9 cellular contexts compared by ENCODE assay signal in genomic region chr6:3749390-3749978, GRCh38. TPM values are rescaled to one million over a fixed set of nuclear protein-coding genes. Genes with fewer than 3 reads are reported as not detected.
DNase-seq lines count a peak whose midpoint lies in the region; ATAC-seq and TF ChIP-seq lines count a peak whose summit lies in the region.
"Had no signal": no experiment of that assay in that cellular context is flagged by ENCODE, and none has a peak within 500 bp of the region (broad histone marks: within the 10 kb centered on the region; RNA-seq: fewer than 3 reads in every experiment).

No MANE protein-coding gene starts in this region.

- no peaks in the 10 kb centered on the region for H3K36me3 ChIP-seq in ACC112 (ENCODE audit: insufficient read depth, low read length)
- peaks cover 0 to 6% of the 10 kb centered on the region in 2 donors for H3K36me3 ChIP-seq in duodenal mucosa (ENCODE audit: control insufficient read depth in 1 of 2, insufficient read depth in 2 of 2, low read length in 2 of 2)
- H3K36me3 ChIP-seq in naive thymus-derived CD4-positive, alpha-beta T cell (ENCODE audit: control insufficient read depth in 2 of 3, insufficient read depth in 3 of 3, low read length in 3 of 3) = no peaks in the 10 kb centered on the region
- no peaks in the 10 kb centered on the region for H3K36me3 ChIP-seq in A673 (ENCODE audit: insufficient read depth, low read length, poor library complexity, severe bottlenecking)

- H3K27me3 Mint-ChIP-seq in naive thymus-derived CD4-positive, alpha-beta T cell = peaks cover 38 to 60% (median 40%) of the 10 kb centered on the region in 5 donors

- TF ChIP-seq CTCF in A673 (conservative IDR thresholded peaks at IDR 0.05; ENCODE audit: low read depth, low read length) = no peak

- H3K9me3 ChIP-seq in duodenal mucosa (ENCODE audit: control insufficient read depth in 1 of 2, low read length in 2 of 2) (no peaks in the 10 kb centered on the region), A673 (ENCODE audit: low read depth, low read length, poor library complexity, severe bottlenecking) (no peaks in the 10 kb centered on the region)
- no peaks in the 10 kb centered on the region for H3K9me3 ChIP-seq in naive thymus-derived CD4-positive, alpha-beta T cell (ENCODE audit: control insufficient read depth in 2 of 3, low read length in 3 of 3)

- peaks cover 74% of the 10 kb centered on the region for H3K79me2 ChIP-seq in ACC112 (ENCODE audit: control insufficient read depth, insufficient read depth, low read length, unreplicated experiment)

- intact Hi-C loops in naive thymus-derived CD4-positive, alpha-beta T cell (cut with micrococcal nuclease) = no loop called here
- intact Hi-C loops in A673 (cut with micrococcal nuclease; ENCODE audit: unreplicated experiment) = loop anchor here (2.0 to 10.0 kb wide), 2 partner anchors 137 to 465 kb away; no protein-coding TSS in a partner anchor

- no peak overlapping the region for H3K27ac Mint-ChIP-seq in naive thymus-derived CD4-positive, alpha-beta T cell
- H3K27ac Mint-ChIP-seq: activated CD4-positive, alpha-beta T cell treated with anti-CD3 and anti-CD28 coated beads, Interleukin-2, amount 10 ng/mL, durations not matched to agents 7 days and 5 days had no signal

- peak overlapping the region in 9 of 10 donors; percentile 17 to 83 (median 61) for H3K4me3 Mint-ChIP-seq in naive thymus-derived CD4-positive, alpha-beta T cell

- H3K4me1 Mint-ChIP-seq in naive thymus-derived CD4-positive, alpha-beta T cell = peaks cover 0 to 6% (median 4%) of the 10 kb centered on the region in 7 donors

- H3K4me3 ChIP-seq in ACC112 (ENCODE audit: low read depth, low read length) (peak overlapping the region; percentile 98), duodenal mucosa (ENCODE audit: low read depth in 1 of 2, low read length in 2 of 2) (peak overlapping the region; percentile 72 to 78), A673 (ENCODE audit: low read depth, low read length, poor library complexity, severe bottlenecking) (no peak overlapping the region)
- H3K4me3 ChIP-seq in naive thymus-derived CD4-positive, alpha-beta T cell (ENCODE audit: low read length) = no peak overlapping the region

- no peak for ATAC-seq in naive thymus-derived CD4-positive, alpha-beta T cell
- no peak for ATAC-seq in HG02885 (IDR thresholded peaks at IDR 0.05; ENCODE audit: poor library complexity, unreplicated experiment)
- no peak for ATAC-seq in GM21515 (IDR thresholded peaks at IDR 0.05; ENCODE audit: unreplicated experiment)

- H3K36me3 Mint-ChIP-seq in naive thymus-derived CD4-positive, alpha-beta T cell = no peaks in the 10 kb centered on the region

- peaks cover 45% of the 10 kb centered on the region for H3K4me1 ChIP-seq in ACC112 (ENCODE audit: control insufficient read depth, insufficient read depth, low read length, unreplicated experiment)
- peaks cover 35 to 42% of the 10 kb centered on the region in 2 donors for H3K4me1 ChIP-seq in duodenal mucosa (ENCODE audit: control insufficient read depth in 1 of 2, insufficient read depth in 2 of 2, low read length in 2 of 2)
- H3K4me1 ChIP-seq in naive thymus-derived CD4-positive, alpha-beta T cell (ENCODE audit: control insufficient read depth in 2 of 2, insufficient read depth in 2 of 2, low read length in 2 of 2) = no peaks in the 10 kb centered on the region
- peaks cover 30% of the 10 kb centered on the region for H3K4me1 ChIP-seq in A673 (ENCODE audit: insufficient read depth, low read length, poor library complexity, severe bottlenecking)

- H3K9me3 Mint-ChIP-seq in naive thymus-derived CD4-positive, alpha-beta T cell = no peaks in the 10 kb centered on the region
- H3K9me3 Mint-ChIP-seq: activated CD4-positive, alpha-beta T cell treated with anti-CD3 and anti-CD28 coated beads, Interleukin-2, amount 10 ng/mL, durations not matched to agents 7 days and 5 days had no signal

- BruUV-seq in A673 (replicated peaks; lab: Mats Ljungman, UMichigan) = no TSS peak

- H3K9ac ChIP-seq in duodenal mucosa (ENCODE audit: low read depth in 1 of 2, low read length in 2 of 2) = peak overlapping the region; percentile 12 to 62

- CTCF ChIA-PET in naive thymus-derived CD4-positive, alpha-beta T cell (lab: Charles Lee) = interaction anchor here (0.6 to 3.3 kb wide), 5 partner anchors 183 to 261 kb away, joined by 3 to 15 read pairs (median 4); no protein-coding TSS in a partner anchor
- CTCF ChIA-PET in A673 (lab: Charles Lee) = interaction anchor here (0.5 to 2.9 kb wide), 8 partner anchors 99 to 243 kb away, joined by 3 to 20 read pairs (median 6); partner anchors contain the start of gene FAM50B

- peak; percentile 47 for DNase-seq in NCI-H146 (lab: John Stamatoyannopoulos, UW)
- DNase-seq in naive thymus-derived CD4-positive, alpha-beta T cell = no peak
- DNase-seq in AG08395 (ENCODE audit: low spot score) = no peak
- no peak for DNase-seq in A673 (ENCODE audit: low spot score)
- DNase-seq: activated CD4-positive, alpha-beta T cell treated with anti-CD3 and anti-CD28 coated beads, Interleukin-2, amount 10 ng/mL, durations not matched to agents 7 days and 5 days had no signal

- no peak overlapping the region for H2AFZ ChIP-seq in ACC112 (ENCODE audit: low read length, unreplicated experiment)

- H3K27me3 ChIP-seq in ACC112 (ENCODE audit: insufficient read depth, low read length) = no peaks in the 10 kb centered on the region
- H3K27me3 ChIP-seq in duodenal mucosa (ENCODE audit: control insufficient read depth in 1 of 2, insufficient read depth in 2 of 2, low read length in 2 of 2) = no peaks in the 10 kb centered on the region
- H3K27me3 ChIP-seq in naive thymus-derived CD4-positive, alpha-beta T cell (ENCODE audit: control insufficient read depth in 2 of 2, insufficient read depth in 2 of 2, low read length in 2 of 2) = peaks cover 7 to 9% of the 10 kb centered on the region in 2 donors
- H3K27me3 ChIP-seq in A673 (replicated peaks; ENCODE audit: insufficient read depth, low read depth, low read length, poor library complexity) = no peaks in the 10 kb centered on the region

- POLR2A ChIA-PET in naive thymus-derived CD4-positive, alpha-beta T cell (lab: Charles Lee) = interaction anchor here (0.5 kb wide), 1 partner anchor 623 kb away, joined by 4 read pairs; no protein-coding TSS in a partner anchor
- POLR2A ChIA-PET in A673 (lab: Charles Lee; ENCODE audit: low non-redundant PET) = no interaction called here

- H3K27ac ChIP-seq in ACC112 (ENCODE audit: low read depth, low read length) (peak overlapping the region; percentile 89), duodenal mucosa (ENCODE audit: low read depth, low read length) (peak overlapping the region; percentile 83), A673 (ENCODE audit: low read depth, low read length, poor library complexity, severe bottlenecking) (no peak overlapping the region)
- no peak overlapping the region for H3K27ac ChIP-seq in naive thymus-derived CD4-positive, alpha-beta T cell (ENCODE audit: low read depth, low read length)

RNA-seq across cellular contexts. Expression of gene PXDC1, which starts 2.0 kb away (rescaled TPM):
- under 1 TPM; 0.29 to 0.68 (median 0.39) TPM for total RNA-seq in naive thymus-derived CD4-positive, alpha-beta T cell
- not detected for polyA plus RNA-seq in naive thymus-derived CD4-positive, alpha-beta T cell
- total RNA-seq in A673 (2021) = 5.2 and 7.1 TPM in 2 replicates

Comparison
In these comparisons a context has a peak if more than half of its experiments do, and no peak if none do; other contexts are left out.
1. H3K27ac ChIP-seq: peak in ACC112 (single experiment) and duodenal mucosa (single experiment); none in naive thymus-derived CD4-positive, alpha-beta T cell (single experiment) and A673 (single experiment).
2. H3K4me3 ChIP-seq: peak in ACC112 (single experiment) and duodenal mucosa (2 of 2); none in naive thymus-derived CD4-positive, alpha-beta T cell (single experiment) and A673 (single experiment).